Comparison of ENCODE assay signal across 8 cellular contexts in the genomic region with DNA sequence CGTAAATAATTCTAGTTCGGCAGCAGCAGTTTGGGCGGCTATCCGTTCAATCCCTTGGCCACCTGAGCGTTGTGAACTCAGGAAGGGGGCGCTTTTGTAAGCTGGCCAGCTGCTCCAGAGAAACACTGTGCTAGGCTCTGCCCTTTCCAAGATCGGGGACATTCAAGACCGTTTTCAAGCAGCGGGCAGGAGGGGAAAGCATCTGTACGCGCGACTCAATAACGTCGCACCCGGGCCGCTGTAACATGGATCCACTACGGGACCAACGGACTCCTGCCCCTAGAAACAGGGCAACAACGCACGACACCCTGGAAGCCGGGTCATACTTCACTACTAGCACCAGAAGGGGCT. TPM values are rescaled to one million over a fixed set of nuclear protein-coding genes. Genes with fewer than 3 reads are reported as not detected.
DNase-seq lines count a peak whose midpoint lies in the region; TF ChIP-seq lines count a peak whose summit lies in the region.

No MANE protein-coding gene starts in this region.

- in situ Hi-C loops in GM13976 (cut with MboI; ENCODE audit: low sequenced_read_pairs, unreplicated experiment) = no loop called here

- H3K4me1 ChIP-seq in hepatocyte (ENCODE audit: insufficient read depth) (no peaks in the 10 kb centered on the region), spleen (peaks cover 18 to 52% (median 36%) of the 10 kb centered on the region in 6 donors)

- H3K36me3 ChIP-seq in hepatocyte (replicated peaks; ENCODE audit: insufficient read depth, low read depth) (no peaks in the 10 kb centered on the region), spleen (peaks cover 0 to 11% (median 0%) of the 10 kb centered on the region in 6 donors)

- TF ChIP-seq POLR2A in spleen (IDR thresholded peaks at IDR 0.05) = no peak

- WGBS in hepatocyte (ENCODE audit: low lambda C conversion rate, missing lambda C conversion rate) = under 1% methylated on average over 21 of the region's 21 CpGs
- WGBS in spleen, 5 donors = 0 to 1% (median 0%) methylated on average over 12 to 21 of the region's 21 CpGs

- intact Hi-C loops in spleen (cut with DNase I; ENCODE audit: low total_unique reads) = loop anchor here (5.0 kb wide), 1 partner anchor 55 kb away; a partner anchor contains a TSS

- H3K9me3 ChIP-seq in hepatocyte (ENCODE audit: low read depth) = no peaks in the 10 kb centered on the region
- H3K9me3 ChIP-seq in spleen = no peaks in the 10 kb centered on the region

- no peaks in the 10 kb centered on the region for H4K20me1 ChIP-seq in hepatocyte (ENCODE audit: insufficient read depth, poor library complexity, severe bottlenecking)

- H3K79me2 ChIP-seq in hepatocyte = peaks cover 23% of the 10 kb centered on the region

- H3K9me2 ChIP-seq in hepatocyte (replicated peaks; ENCODE audit: insufficient read depth) = no peaks in the 10 kb centered on the region

- DNase-seq in stimulated activated CD4-positive, alpha-beta T cell treated with anti-CD3 and anti-CD28 coated beads, Interleukin-4, amount 100 ng/mL, for 1 hour = peak; percentile 12
- no peak for DNase-seq in stimulated activated CD4-positive, alpha-beta T cell treated with anti-CD3 and anti-CD28 coated beads, Interleukin-2, amount 100 ng/mL, for 24 hours
- DNase-seq in HL-60 (ENCODE audit: low read depth in 1 of 2, low spot score in 1 of 2) (peak in 1 of 2 experiments; percentile 19), SW480 (ENCODE audit: low spot score) (peak; percentile 61), hepatocyte (ENCODE audit: low spot score) (peak; percentile 38), spleen (no peak), GM13976 (ENCODE audit: low spot score) (no peak), NK-92 (lab: John Stamatoyannopoulos, UW; ENCODE audit: unreplicated experiment) (no peak)

- H3K4me2 ChIP-seq in hepatocyte = peak overlapping the region; percentile 78

- TF ChIP-seq CTCF in HL-60 (IDR thresholded peaks at IDR 0.05; ENCODE audit: insufficient read depth, low read length) (no peak), hepatocyte (IDR thresholded peaks at IDR 0.05; ENCODE audit: poor library complexity) (no peak), spleen (IDR thresholded peaks at IDR 0.05 in 8 of 11, conservative IDR thresholded peaks at IDR 0.05 in 3 of 11) (no peak), GM13976 (IDR thresholded peaks at IDR 0.05; ENCODE audit: borderline replicate concordance, control extremely low read depth, extremely low read depth, insufficient read depth, missing control alignments) (no peak)

- H3K27me3 ChIP-seq in HL-60 (ENCODE audit: insufficient read depth, poor library complexity, severe bottlenecking) = no peaks in the 10 kb centered on the region
- no peaks in the 10 kb centered on the region for H3K27me3 ChIP-seq in hepatocyte
- H3K27me3 ChIP-seq in spleen (replicated peaks in 1 of 7) = peaks cover 0 to 9% (median 0%) of the 10 kb centered on the region in 7 donors

- H3K4me3 ChIP-seq in HL-60 (replicated peaks; ENCODE audit: insufficient read depth, low read length) = peak overlapping the region; percentile 54
- peak overlapping the region; percentile 38 for H3K4me3 ChIP-seq in hepatocyte
- H3K4me3 ChIP-seq in spleen = peak overlapping the region; percentile 57 to 92 (median 66)

- H3K27ac ChIP-seq in HL-60 (replicated peaks) = peak overlapping the region; percentile 92
- H3K27ac ChIP-seq in hepatocyte = no peak overlapping the region
- H3K27ac ChIP-seq in spleen = peak overlapping the region in 3 of 8 donors; percentile 26 to 81 (median 71)

- peak overlapping the region; percentile 39 for H2AFZ ChIP-seq in hepatocyte

RNA-seq across cellular contexts. Expression of a gene that starts 0.5 kb away (rescaled TPM):
- total RNA-seq in hepatocyte = 36.9 and 37.4 TPM in 2 replicates
- 19.3 and 21.3 TPM in 2 replicates for polyA plus RNA-seq in hepatocyte
- 10 to 100 TPM in 5 of 7 donors, 1 to 10 TPM in 2; 5.5 to 37.5 (median 14.4) TPM for total RNA-seq in spleen
- 10 to 100 TPM in 1 of 3 donors, 1 to 10 TPM in 2; 5.8 to 27.5 (median 8.1) TPM for polyA plus RNA-seq in spleen

RNA-seq across cellular contexts. Expression of a gene that starts 26.0 kb away (rescaled TPM):
- total RNA-seq in hepatocyte (44.9 and 48.2 TPM in 2 replicates), spleen (100 to 1,000 TPM; 287 to 537 (median 336) TPM)
- polyA plus RNA-seq in hepatocyte (149 and 183 TPM in 2 replicates), spleen (100 to 1,000 TPM in 2 of 3 donors, 10 to 100 TPM in 1; 49.3 to 131 (median 107) TPM)

RNA-seq across cellular contexts. Expression of a gene that starts 52.7 kb away (rescaled TPM):
- 0.47 TPM in 1 of 2 replicates, not detected in the other for total RNA-seq in hepatocyte
- polyA plus RNA-seq in hepatocyte = 3.3 and 3.8 TPM in 2 replicates
- 10 to 100 TPM in 4 of 7 donors, 1 to 10 TPM in 3; 7.3 to 15.0 (median 10.4) TPM for total RNA-seq in spleen
- polyA plus RNA-seq in spleen = 1 to 10 TPM in 1 of 3 donors, under 1 TPM in 2; 0.20 to 1.1 (median 0.33) TPM

Comparison
In these comparisons a context has a peak if more than half of its experiments do, and no peak if none do; other contexts are left out.
1. DNase-seq: peak in stimulated activated CD4-positive, alpha-beta T cell treated with anti-CD3 and anti-CD28 coated beads, Interleukin-4, amount 100 ng/mL, for 1 hour (single experiment), SW480 (single experiment) and hepatocyte (single experiment); none in stimulated activated CD4-positive, alpha-beta T cell treated with anti-CD3 and anti-CD28 coated beads, Interleukin-2, amount 100 ng/mL, for 24 hours (0 of 2), spleen (single experiment), GM13976 (single experiment) and NK-92 (single experiment).
2. Peak in every context shown above with its lines, with median percentiles within 50 percentile points of each other: H3K4me3 ChIP-seq.